ENCODE assay signal across 8 cellular contexts in the genomic region with DNA sequence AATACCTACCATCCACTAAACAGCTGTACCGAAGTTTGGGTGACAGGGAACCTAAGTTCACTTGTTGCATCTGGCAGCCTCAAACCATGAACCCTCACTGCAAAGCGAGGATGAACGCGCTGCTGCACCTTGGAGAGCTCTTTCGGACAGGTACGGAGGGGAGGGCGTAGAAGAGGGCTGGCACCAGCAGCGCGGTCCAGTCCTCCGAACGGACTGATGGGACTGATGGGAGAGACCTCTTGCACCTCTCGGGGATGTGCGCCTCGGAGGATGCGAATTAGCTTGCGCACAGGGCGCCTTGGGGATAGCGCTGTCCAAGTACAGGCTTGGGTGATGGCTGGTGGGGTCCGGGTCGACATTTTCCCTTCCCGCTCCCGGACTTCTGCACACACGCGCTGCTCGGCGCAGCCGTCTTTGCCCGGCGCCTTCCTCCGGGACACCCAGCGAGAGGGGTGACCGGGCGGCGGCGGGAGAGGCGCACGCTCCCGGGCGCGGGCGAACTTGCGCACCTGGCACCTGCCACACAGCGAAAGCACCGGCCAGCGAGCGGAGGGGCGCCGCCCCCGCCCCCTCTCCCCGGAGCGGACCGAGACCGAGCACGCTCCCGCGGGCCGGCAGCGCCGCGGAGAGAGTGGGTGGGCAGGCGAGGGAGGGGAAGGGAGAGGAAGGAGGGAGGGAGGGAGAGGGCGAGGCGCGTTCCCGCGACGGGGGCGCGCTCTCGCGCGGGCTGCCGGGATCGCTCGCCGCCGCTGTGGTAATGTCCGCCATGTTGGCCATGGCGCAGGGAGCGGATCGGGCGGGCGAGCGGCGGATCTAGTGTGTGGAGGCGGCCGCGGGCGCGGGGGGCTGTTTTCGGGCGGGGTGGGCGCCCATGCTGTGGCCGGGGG. TPM values are rescaled to one million over a fixed set of nuclear protein-coding genes. Genes with fewer than 3 reads are reported as not detected.
DNase-seq lines count a peak whose midpoint lies in the region; ATAC-seq and TF ChIP-seq lines count a peak whose summit lies in the region.

A gene with protein sequence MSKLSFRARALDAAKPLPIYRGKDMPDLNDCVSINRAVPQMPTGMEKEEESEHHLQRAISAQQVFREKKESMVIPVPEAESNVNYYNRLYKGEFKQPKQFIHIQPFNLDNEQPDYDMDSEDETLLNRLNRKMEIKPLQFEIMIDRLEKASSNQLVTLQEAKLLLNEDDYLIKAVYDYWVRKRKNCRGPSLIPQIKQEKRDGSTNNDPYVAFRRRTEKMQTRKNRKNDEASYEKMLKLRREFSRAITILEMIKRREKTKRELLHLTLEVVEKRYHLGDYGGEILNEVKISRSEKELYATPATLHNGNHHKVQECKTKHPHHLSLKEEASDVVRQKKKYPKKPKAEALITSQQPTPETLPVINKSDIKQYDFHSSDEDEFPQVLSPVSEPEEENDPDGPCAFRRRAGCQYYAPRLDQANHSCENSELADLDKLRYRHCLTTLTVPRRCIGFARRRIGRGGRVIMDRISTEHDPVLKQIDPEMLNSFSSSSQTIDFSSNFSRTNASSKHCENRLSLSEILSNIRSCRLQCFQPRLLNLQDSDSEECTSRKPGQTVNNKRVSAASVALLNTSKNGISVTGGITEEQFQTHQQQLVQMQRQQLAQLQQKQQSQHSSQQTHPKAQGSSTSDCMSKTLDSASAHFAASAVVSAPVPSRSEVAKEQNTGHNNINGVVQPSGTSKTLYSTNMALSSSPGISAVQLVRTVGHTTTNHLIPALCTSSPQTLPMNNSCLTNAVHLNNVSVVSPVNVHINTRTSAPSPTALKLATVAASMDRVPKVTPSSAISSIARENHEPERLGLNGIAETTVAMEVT (plus strand): TSS at position 754 of the 887 bp plus-strand sequence. CDS start 267 bp downstream, outside the sequence.

- peak within 1 kb of the TSS; percentile 94 for H3K9ac ChIP-seq in DND-41 (ENCODE audit: low read depth, low read length)

- H3K9me3 Mint-ChIP-seq in nephron, result no peaks in the 10 kb centered on the region
- no peaks in the 10 kb centered on the region for H3K9me3 Mint-ChIP-seq in stimulated activated naive CD8-positive, alpha-beta T cell treated with anti-CD3 and anti-CD28 coated beads, Interleukin-15, Interleukin-2, amounts not matched to agents 100 ng/mL and 50 ng/mL, for 24 hours

- H3K36me3 Mint-ChIP-seq in nephron (ENCODE audit: low read depth), result peaks cover 9% of the 10 kb centered on the region
- peaks cover 4% of the 10 kb centered on the region for H3K36me3 Mint-ChIP-seq in stimulated activated naive CD8-positive, alpha-beta T cell treated with anti-CD3 and anti-CD28 coated beads, Interleukin-15, Interleukin-2, amounts not matched to agents 100 ng/mL and 50 ng/mL, for 24 hours (ENCODE audit: low read depth)

- peak; percentile 70 for ATAC-seq in DND-41 (ENCODE audit: insufficient read depth, low read depth)
- ATAC-seq in GM21737 (IDR thresholded peaks at IDR 0.05; ENCODE audit: unreplicated experiment), result peak; percentile 57
- peak; percentile 64 for ATAC-seq in RWPE2 (ENCODE audit: low read depth)

- peak within 1 kb of the TSS; percentile 92 to 96 (median 95) for H3K4me3 Mint-ChIP-seq in nephron
- peak within 1 kb of the TSS; percentile 96 for H3K4me3 Mint-ChIP-seq in stimulated activated naive CD8-positive, alpha-beta T cell treated with anti-CD3 and anti-CD28 coated beads, Interleukin-15, Interleukin-2, amounts not matched to agents 100 ng/mL and 50 ng/mL, for 24 hours

- H3K27me3 Mint-ChIP-seq in nephron (ENCODE audit: low read depth), result peaks cover 21% of the 10 kb centered on the region
- peaks cover 5% of the 10 kb centered on the region for H3K27me3 Mint-ChIP-seq in stimulated activated naive CD8-positive, alpha-beta T cell treated with anti-CD3 and anti-CD28 coated beads, Interleukin-15, Interleukin-2, amounts not matched to agents 100 ng/mL and 50 ng/mL, for 24 hours

- peaks cover 15% of the 10 kb centered on the region for H3K4me1 Mint-ChIP-seq in nephron
- H3K4me1 Mint-ChIP-seq in stimulated activated naive CD8-positive, alpha-beta T cell treated with anti-CD3 and anti-CD28 coated beads, Interleukin-15, Interleukin-2, amounts not matched to agents 100 ng/mL and 50 ng/mL, for 24 hours (ENCODE audit: low read depth), result peaks cover 40% of the 10 kb centered on the region

- H3K27me3 ChIP-seq in DND-41 (ENCODE audit: insufficient read depth, low read length, poor library complexity) (peaks cover 29% of the 10 kb centered on the region), RWPE2 (ENCODE audit: insufficient read depth, poor library complexity, severe bottlenecking) (no peaks in the 10 kb centered on the region)

- no peaks in the 10 kb centered on the region; the same call in 1 of the 2 replicates for H3K36me3 ChIP-seq in DND-41 (ENCODE audit: insufficient read depth, low read length)
- H3K36me3 ChIP-seq in KOPT-K1 (ENCODE audit: insufficient read depth, low read length), result no peaks in the 10 kb centered on the region
- no peaks in the 10 kb centered on the region for H3K36me3 ChIP-seq in RWPE2 (ENCODE audit: low read depth)

- peak within 1 kb of the TSS; percentile 99 for H2AFZ ChIP-seq in DND-41 (ENCODE audit: low read depth, low read length)

- peak within 1 kb of the TSS; percentile 99 for H3K4me2 ChIP-seq in DND-41 (ENCODE audit: insufficient read depth, low read length)

- peaks cover 32% of the 10 kb centered on the region for H4K20me1 ChIP-seq in DND-41 (ENCODE audit: insufficient read depth, low read length)

- TF ChIP-seq CTCF in DND-41 (IDR thresholded peaks at IDR 0.05; ENCODE audit: borderline replicate concordance, extremely low read depth, low read length, poor library complexity, severe bottlenecking) (no peak), RWPE2 (IDR thresholded peaks at IDR 0.05; ENCODE audit: poor library complexity, severe bottlenecking) (no peak), fibroblast of the aortic adventitia (IDR thresholded peaks at IDR 0.05; ENCODE audit: insufficient read depth, low read length) (no peak), nephron (IDR thresholded peaks at IDR 0.05; ENCODE audit: unreplicated experiment in 3 of 3) (no peak)

- DNase-seq in DND-41 (peak; percentile 89), RWPE2 (ENCODE audit: low spot score) (peak; percentile 73), fibroblast of the aortic adventitia (ENCODE audit: low read depth) (peak; percentile 78)
- DNase-seq in activated effector memory CD4-positive, alpha-beta T cell treated with Interleukin-2 at 50 U/mL for 16 hours, result peak; percentile 87

- peak within 1 kb of the TSS; percentile 99 for H3K27ac ChIP-seq in DND-41 (ENCODE audit: low read length)
- peak within 1 kb of the TSS; percentile 85 for H3K27ac ChIP-seq in KOPT-K1 (ENCODE audit: low read depth, low read length, poor library complexity, severe bottlenecking)
- peak within 1 kb of the TSS; percentile 78 for H3K27ac ChIP-seq in RWPE2 (ENCODE audit: poor library complexity, severe bottlenecking)

- peak within 1 kb of the TSS; percentile 98 to 100 (median 100) for H3K27ac Mint-ChIP-seq in nephron
- peak within 1 kb of the TSS; percentile 96 for H3K27ac Mint-ChIP-seq in stimulated activated naive CD8-positive, alpha-beta T cell treated with anti-CD3 and anti-CD28 coated beads, Interleukin-15, Interleukin-2, amounts not matched to agents 100 ng/mL and 50 ng/mL, for 24 hours

- H3K9me3 ChIP-seq in DND-41 (ENCODE audit: insufficient read depth, low read length, severe bottlenecking), result no peaks in the 10 kb centered on the region
- H3K9me3 ChIP-seq in KOPT-K1 (ENCODE audit: insufficient read depth, low read length, poor library complexity, severe bottlenecking), result no peaks in the 10 kb centered on the region
- no peaks in the 10 kb centered on the region for H3K9me3 ChIP-seq in RWPE2 (ENCODE audit: severe bottlenecking)

- peaks cover 40% of the 10 kb centered on the region for H3K79me2 ChIP-seq in DND-41 (ENCODE audit: insufficient read depth, low read length)

- H3K4me3 ChIP-seq in DND-41 (ENCODE audit: low read depth in 1 of 2, low read length in 2 of 2), result peak within 1 kb of the TSS; percentile 81 to 100
- peak within 1 kb of the TSS; percentile 84 for H3K4me3 ChIP-seq in RWPE2 (ENCODE audit: severe bottlenecking)
- peak within 1 kb of the TSS; percentile 96 for H3K4me3 ChIP-seq in fibroblast of the aortic adventitia (ENCODE audit: low read depth, low read length)

- H3K4me1 ChIP-seq in DND-41 (ENCODE audit: insufficient read depth, low read length) (peaks cover 31% of the 10 kb centered on the region), RWPE2 (ENCODE audit: insufficient read depth, poor library complexity, severe bottlenecking) (peaks cover 19% of the 10 kb centered on the region)

RNA-seq across cellular contexts. Expression of the gene that starts here (rescaled TPM):
- total RNA-seq in fibroblast of the aortic adventitia (ENCODE audit: low replicate concordance), result 22.4 and 31.7 TPM in 2 replicates

Comparison
In these comparisons a context has a peak if more than half of its experiments do, and no peak if none do; other contexts are left out.
1. Peak in every context shown above with its lines: DNase-seq, ATAC-seq, H3K4me3 ChIP-seq and H3K27ac ChIP-seq.